In the genomic region with DNA sequence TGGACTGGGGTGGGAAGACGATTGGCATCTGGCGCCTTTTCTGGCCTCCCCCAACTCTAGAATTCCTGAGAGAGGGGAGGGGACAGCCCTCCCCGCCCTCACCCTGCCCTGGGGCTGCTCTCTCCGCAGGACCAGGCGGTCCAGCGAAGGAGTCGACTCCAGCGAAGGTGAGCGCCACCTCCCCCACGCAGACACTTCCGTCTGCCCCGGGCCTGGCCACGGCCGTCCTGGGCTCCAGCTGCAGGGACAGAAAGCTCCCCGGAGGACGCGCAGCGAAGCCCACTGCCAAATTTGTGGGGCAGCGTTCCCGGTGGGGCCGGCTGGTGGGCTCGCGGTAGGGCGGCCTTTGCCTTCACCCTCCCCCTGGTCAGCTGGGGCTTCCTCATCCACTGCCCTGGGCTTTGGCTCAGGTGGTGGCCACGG, we compare ENCODE assay signal across 1 cellular context.
TF ChIP-seq lines count a peak whose summit lies in the region.

No MANE protein-coding gene starts in this region.

TF ChIP-seq in A549, 52 proteins besides CTCF, POLR2A, EP300 and RAD21 (continued from another document):
- TF ChIP-seq FOSL2 (IDR thresholded peaks at IDR 0.05) (no peak), FOSL2 (CRISPR knock-in tag; IDR thresholded peaks at IDR 0.05) (no peak), HOXB5 (CRISPR knock-in tag; IDR thresholded peaks at IDR 0.05) (no peak), RFX5 (IDR thresholded peaks at IDR 0.05) (no peak)
TF ChIP-seq in A549: peak in this region for 0.
